34 cellular contexts compared by ENCODE assay signal in the genomic region with DNA sequence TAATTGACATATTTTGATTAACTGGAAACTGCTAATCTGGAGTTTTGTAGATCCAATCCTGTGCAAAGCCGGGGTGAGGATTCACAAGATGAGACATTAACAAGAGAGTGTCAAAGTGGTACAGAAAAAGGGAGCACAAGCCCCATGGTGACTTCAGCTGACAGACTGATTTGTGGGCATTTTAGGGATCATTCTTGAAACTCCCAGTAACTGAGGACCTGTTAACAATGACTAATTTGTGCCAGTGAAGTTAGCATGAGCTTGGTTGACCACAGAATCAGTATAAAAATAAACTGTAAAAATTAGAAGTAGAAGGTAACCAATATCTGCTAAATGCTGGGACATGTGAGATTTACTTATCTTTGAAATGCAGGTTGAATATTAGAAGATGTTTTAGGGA.
"Had no signal": no experiment of that assay in that cellular context is flagged by ENCODE, and none has a peak within 500 bp of the region (broad histone marks: within the 10 kb centered on the region; RNA-seq: fewer than 3 reads in every experiment).

No MANE protein-coding gene starts in this region.

- H3K9me3 Mint-ChIP-seq: activated CD4-positive, alpha-beta T cell treated with anti-CD3 and anti-CD28 coated beads, Interleukin-2, amount 10 ng/mL, durations not matched to agents 7 days and 5 days; activated naive CD4-positive, alpha-beta T cell treated with anti-CD3 and anti-CD28 coated beads for 36 hours; brain; T-helper 1 cell treated with Interleukin-12 subunit alpha and Interleukin-12 subunit beta and Interleukin-4 antibody, amounts not matched to agents 30 μg/mL and 1 μg/mL, for 36 hours; WTC11 had no signal

- DNase-seq: activated CD4-positive, alpha-beta T cell treated with anti-CD3 and anti-CD28 coated beads for 36 hours; activated CD4-positive, alpha-beta T cell treated with anti-CD3 and anti-CD28 coated beads, Interleukin-2, amount 10 ng/mL, durations not matched to agents 7 days and 5 days; activated CD4-positive, alpha-beta T cell treated with anti-CD3 and anti-CD28 coated beads, Interleukin-2, amount 50 U/mL, for 48 hours; activated CD8-positive, alpha-beta T cell treated with anti-CD3 and anti-CD28 coated beads, Interleukin-2, amount 10 ng/mL, durations not matched to agents 7 days and 5 days; activated gamma-delta T cell; activated naive CD4-positive, alpha-beta T cell treated with anti-CD3 and anti-CD28 coated beads for 36 hours; activated T-cell treated with anti-CD3 and anti-CD28 coated beads, Interleukin-2, amount 50 U/mL, for 24 hours; adrenal gland; caudate nucleus; cerebellar nuclear complex; Karpas-422; MM.1S; MV-4-11; NCI-H1092; NCI-H187; NCI-H2029 treated with DMSO at 0.1 percent for 48 hours; NCI-H2171 treated with DMSO at 0.1 percent for 48 hours; NCI-H226; NCI-H446 treated with DMSO at 0.1 percent for 48 hours; NCI-H524; NCI-H82; PC-3; Peyer's patch; RPMI8226; SHP77 treated with DMSO at 0.1 percent for 48 hours; SK-N-SH had no signal

- H3K9me3 ChIP-seq: adrenal gland, Peyer's patch, SJSA1, SK-N-SH had no signal

- H3K27me3 Mint-ChIP-seq: activated CD4-positive, alpha-beta T cell treated with anti-CD3 and anti-CD28 coated beads for 36 hours; activated CD4-positive, alpha-beta T cell treated with anti-CD3 and anti-CD28 coated beads, Interleukin-2, amount 10 ng/mL, durations not matched to agents 7 days and 5 days; activated T-cell treated with anti-CD3 and anti-CD28 coated beads, Interleukin-2, amount 50 U/mL, for 24 hours; brain had no signal

- H3K4me3 ChIP-seq: adrenal gland, Peyer's patch, SJSA1 had no signal

- H3K4me2 ChIP-seq: SK-N-SH had no signal

- H3K27ac Mint-ChIP-seq: activated CD4-positive, alpha-beta T cell treated with anti-CD3 and anti-CD28 coated beads for 36 hours; activated CD4-positive, alpha-beta T cell treated with anti-CD3 and anti-CD28 coated beads, Interleukin-2, amount 10 ng/mL, durations not matched to agents 7 days and 5 days; activated CD8-positive, alpha-beta T cell treated with anti-CD3 and anti-CD28 coated beads, Interleukin-2, amount 10 ng/mL, durations not matched to agents 7 days and 5 days; activated naive CD4-positive, alpha-beta T cell treated with anti-CD3 and anti-CD28 coated beads for 36 hours; activated naive CD4-positive, alpha-beta T cell treated with anti-CD3 and anti-CD28 coated beads, Interleukin-2, amount 50 U/mL, for 72 hours; activated T-cell treated with anti-CD3 and anti-CD28 coated beads, Interleukin-2, amount 50 U/mL, for 24 hours; activated T-helper 2 cell treated with anti-CD3 and anti-CD28 coated beads, Interferon-gamma antibody, Interleukin-2, Interleukin-4, amounts not matched to agents 10 μg/mL and 5 μg/mL and 100 μg/mL, durations not matched to agents 14 hours and 24 hours and 36 hours; brain; T-helper 1 cell treated with Interleukin-12 subunit alpha and Interleukin-12 subunit beta and Interleukin-4 antibody, amounts not matched to agents 30 μg/mL and 1 μg/mL, for 36 hours; T-helper 2 cell treated with Interferon-gamma antibody and Interleukin-4, amounts not matched to agents 5 μg/mL and 100 μg/mL, for 36 hours; WTC11 had no signal

- H3K4me1 ChIP-seq: Peyer's patch had no signal

- H3K36me3 ChIP-seq: adrenal gland, Peyer's patch, SJSA1 had no signal

- H3K36me3 Mint-ChIP-seq: activated naive CD4-positive, alpha-beta T cell treated with anti-CD3 and anti-CD28 coated beads, Interleukin-2, amount 50 U/mL, for 72 hours; brain; WTC11 had no signal

- H3K27ac ChIP-seq: adrenal gland, Peyer's patch, SJSA1 had no signal

- H3K4me1 Mint-ChIP-seq: activated CD4-positive, alpha-beta T cell treated with anti-CD3 and anti-CD28 coated beads for 36 hours; activated CD4-positive, alpha-beta T cell treated with anti-CD3 and anti-CD28 coated beads, Interleukin-2, amount 10 ng/mL, durations not matched to agents 7 days and 5 days had no signal

- H3K9ac ChIP-seq: SK-N-SH had no signal

- ATAC-seq: activated CD4-positive, alpha-beta T cell treated with anti-CD3 and anti-CD28 coated beads for 36 hours; activated CD4-positive, CD25-positive, alpha-beta regulatory T cell treated with anti-CD3 and anti-CD28 coated beads, Interleukin-2, amount 50 U/mL, for 24 hours; activated CD8-positive, alpha-beta T cell treated with anti-CD3 and anti-CD28 coated beads, Interleukin-2, amount 10 ng/mL, durations not matched to agents 7 days and 5 days; activated naive CD4-positive, alpha-beta T cell treated with anti-CD3 and anti-CD28 coated beads, Interleukin-2, amount 50 U/mL, for 72 hours; PC-3; WTC11 had no signal

- H3K27me3 ChIP-seq: adrenal gland, Peyer's patch, SJSA1 had no signal

- H3K4me3 Mint-ChIP-seq: activated CD4-positive, alpha-beta T cell treated with anti-CD3 and anti-CD28 coated beads for 36 hours; activated CD4-positive, alpha-beta T cell treated with anti-CD3 and anti-CD28 coated beads, Interleukin-2, amount 10 ng/mL, durations not matched to agents 7 days and 5 days; activated CD8-positive, alpha-beta T cell treated with anti-CD3 and anti-CD28 coated beads, Interleukin-2, amount 10 ng/mL, durations not matched to agents 7 days and 5 days; activated naive CD4-positive, alpha-beta T cell treated with anti-CD3 and anti-CD28 coated beads for 36 hours; activated T-cell treated with anti-CD3 and anti-CD28 coated beads, Interleukin-2, amount 50 U/mL, for 24 hours; brain; T-helper 1 cell treated with Interleukin-12 subunit alpha and Interleukin-12 subunit beta and Interleukin-4 antibody, amounts not matched to agents 30 μg/mL and 1 μg/mL, for 36 hours; T-helper 2 cell treated with Interferon-gamma antibody and Interleukin-4, amounts not matched to agents 5 μg/mL and 100 μg/mL, for 36 hours; WTC11 had no signal
